ENCODE assay signal across 34 cellular contexts in the genomic region with DNA sequence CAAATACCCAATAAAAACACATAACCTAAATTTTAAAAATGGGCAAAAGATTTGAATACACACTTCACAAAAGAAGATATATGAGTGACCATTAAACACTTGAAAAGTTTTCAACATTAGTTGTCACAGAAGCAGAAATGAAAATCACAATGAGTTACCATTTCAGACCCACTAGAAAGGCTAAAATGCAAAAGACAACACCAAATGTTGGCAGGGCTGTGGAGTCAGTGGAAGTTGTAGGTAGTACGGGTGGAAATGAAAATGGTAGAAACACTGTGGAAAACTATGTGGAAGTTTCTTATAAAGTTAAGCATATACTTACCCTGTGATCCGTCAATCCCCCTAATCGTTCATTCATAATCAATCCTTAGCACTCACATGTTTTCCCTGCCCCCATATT.
"Had no signal": no experiment of that assay in that cellular context is flagged by ENCODE, and none has a peak within 500 bp of the region (broad histone marks: within the 10 kb centered on the region; RNA-seq: fewer than 3 reads in every experiment).

No MANE protein-coding gene starts in this region.

- H3K36me3 ChIP-seq: MG63 had no signal

- H3K4me3 ChIP-seq: MG63 had no signal

- H3K9me3 ChIP-seq: MG63 had no signal

- DNase-seq: Karpas-422, Kasumi-1, MG63, MM.1S, NCI-H1048, NCI-H1092, NCI-H1092 treated with DMSO at 0.1 percent for 48 hours, NCI-H1105, NCI-H1105 treated with DMSO at 0.1 percent for 48 hours, NCI-H1417, NCI-H1417 treated with DMSO at 0.1 percent for 48 hours, NCI-H1436, NCI-H1436 treated with DMSO at 0.1 percent for 48 hours, NCI-H146, NCI-H1694, NCI-H1694 treated with DMSO at 0.1 percent for 48 hours, NCI-H187, NCI-H187 treated with DMSO at 0.1 percent for 48 hours, NCI-H1930, NCI-H2029, NCI-H2029 treated with DMSO at 0.1 percent for 48 hours, NCI-H2081, NCI-H2081 treated with DMSO at 0.1 percent for 48 hours, NCI-H2107, NCI-H2171, NCI-H2171 treated with DMSO at 0.1 percent for 48 hours, NCI-H2227 treated with DMSO at 0.1 percent for 48 hours, NCI-H226, NCI-H345, NCI-H446, NCI-H446 treated with DMSO at 0.1 percent for 48 hours, NCI-H510A, NCI-H510A treated with DMSO at 0.1 percent for 48 hours, NCI-H524 had no signal

- H3K27me3 ChIP-seq: MG63 had no signal
